17 cellular contexts compared by ENCODE assay signal in genomic region chr4:1746919-1747602, GRCh38. TPM values are rescaled to one million over a fixed set of nuclear protein-coding genes. Genes with fewer than 3 reads are reported as not detected.
DNase-seq lines count a peak whose midpoint lies in the region; TF ChIP-seq lines count a peak whose summit lies in the region.
"Had no signal": no experiment of that assay in that cellular context is flagged by ENCODE, and none has a peak within 500 bp of the region (broad histone marks: within the 10 kb centered on the region; RNA-seq: fewer than 3 reads in every experiment).

No MANE protein-coding gene starts in this region.

- H3K4me3 ChIP-seq in SJCRH30 (no peak overlapping the region), osteoblast (ENCODE audit: insufficient read depth, low read length) (no peak overlapping the region)
- H3K4me3 ChIP-seq: breast epithelium, coronary artery, prostate gland, thoracic aorta had no signal

- no peak overlapping the region for H3K27ac ChIP-seq in SJCRH30
- no peak overlapping the region for H3K27ac ChIP-seq in osteoblast (ENCODE audit: low read depth, low read length)
- H3K27ac ChIP-seq: coronary artery, KMS-11, prostate gland, thoracic aorta had no signal

- H3K4me1 Mint-ChIP-seq in glutamatergic neuron (ENCODE audit: low read depth, unreplicated experiment), result peaks cover 4% of the 10 kb centered on the region
- H3K4me1 Mint-ChIP-seq: neural crest cell had no signal

- no peaks in the 10 kb centered on the region for H3K36me3 Mint-ChIP-seq in glutamatergic neuron (ENCODE audit: unreplicated experiment)

- no peak overlapping the region for H2AFZ ChIP-seq in osteoblast (ENCODE audit: low read length)

- TF ChIP-seq CTCF in glutamatergic neuron (IDR thresholded peaks at IDR 0.05; ENCODE audit: partially characterized antibody, unreplicated experiment), result no peak
- TF ChIP-seq CTCF in osteoblast (IDR thresholded peaks at IDR 0.05; ENCODE audit: extremely low read depth, low read depth, low read length), result no peak

- no peak overlapping the region for H3K4me2 ChIP-seq in osteoblast (ENCODE audit: insufficient read depth, low read length)
- H3K4me2 ChIP-seq: KMS-11 had no signal

- peaks cover 1% of the 10 kb centered on the region for H3K9me3 Mint-ChIP-seq in glutamatergic neuron (ENCODE audit: unreplicated experiment)
- H3K9me3 Mint-ChIP-seq: neural crest cell had no signal

- H3K4me1 ChIP-seq in SJCRH30 (peaks cover 9% of the 10 kb centered on the region; the same call in 1 of the 2 replicates), osteoblast (ENCODE audit: insufficient read depth, low read length) (no peaks in the 10 kb centered on the region)
- H3K4me1 ChIP-seq: breast epithelium had no signal

- no peaks in the 10 kb centered on the region for H3K79me2 ChIP-seq in osteoblast (ENCODE audit: insufficient read depth, low read length)

- H3K36me3 ChIP-seq in SJCRH30 (peaks cover 15% of the 10 kb centered on the region), osteoblast (ENCODE audit: insufficient read depth, low read length) (peaks cover 6% of the 10 kb centered on the region)
- H3K36me3 ChIP-seq: breast epithelium, prostate gland, thoracic aorta had no signal

- peaks cover 3% of the 10 kb centered on the region for H3K27me3 Mint-ChIP-seq in glutamatergic neuron (ENCODE audit: unreplicated experiment)

- no peaks in the 10 kb centered on the region for H4K20me1 ChIP-seq in osteoblast (ENCODE audit: insufficient read depth, low read length)

- H3K4me3 Mint-ChIP-seq in glutamatergic neuron (ENCODE audit: unreplicated experiment), result no peak overlapping the region
- H3K4me3 Mint-ChIP-seq: CD14-positive monocyte, neural crest cell had no signal

- H3K9me3 ChIP-seq in SJCRH30 (replicated peaks) (no peaks in the 10 kb centered on the region), osteoblast (ENCODE audit: low read depth, low read length) (no peaks in the 10 kb centered on the region)
- H3K9me3 ChIP-seq: breast epithelium, prostate gland, thoracic aorta had no signal

- no peak overlapping the region for H3K27ac Mint-ChIP-seq in glutamatergic neuron (ENCODE audit: unreplicated experiment)

- H3K27me3 ChIP-seq in SJCRH30 (no peaks in the 10 kb centered on the region), osteoblast (ENCODE audit: insufficient read depth, low read length) (no peaks in the 10 kb centered on the region)
- H3K27me3 ChIP-seq: breast epithelium had no signal

- DNase-seq in ELF-1 (ENCODE audit: low read depth, low spot score) (peak; percentile 32), SJCRH30 (peak; percentile 67 to 74), glutamatergic neuron (peak; percentile 66), osteoblast (ENCODE audit: insufficient read length, low spot score, missing footprints) (peak; percentile 93), RKO (ENCODE audit: low spot score) (no peak), NCI-H446 (lab: John Stamatoyannopoulos, UW) (no peak), NCI-H2081 (lab: John Stamatoyannopoulos, UW) (no peak)
- no peak for DNase-seq in activated T-cell treated with anti-CD3 and anti-CD28 coated beads, Interleukin-2, amount 50 U/mL, for 48 hours
- DNase-seq: GF-D8, SIG-M5 had no signal

RNA-seq across cellular contexts. Expression of gene TACC3, which starts 25.7 kb away (rescaled TPM):
- 68.3 and 74.7 TPM in 2 replicates for total RNA-seq in SJCRH30 (2014; rRNA removed; shearing (Covaris generic))
- total RNA-seq in glutamatergic neuron (ENCODE audit: unreplicated experiment) (23.0 TPM), osteoblast (3.2 and 4.0 TPM in 2 replicates)

RNA-seq across cellular contexts. Expression of gene TMEM129, which starts 25.9 kb away (rescaled TPM):
- total RNA-seq in SJCRH30 (2014; rRNA removed; shearing (Covaris generic)), result 15.5 and 18.6 TPM in 2 replicates
- 23.8 TPM for total RNA-seq in glutamatergic neuron (ENCODE audit: unreplicated experiment)
- 37.1 and 38.0 TPM in 2 replicates for total RNA-seq in osteoblast

RNA-seq across cellular contexts. Expression of gene SLBP, which starts 34.9 kb away (rescaled TPM):
- 177 and 183 TPM in 2 replicates for total RNA-seq in SJCRH30 (2014; rRNA removed; shearing (Covaris generic))
- total RNA-seq in glutamatergic neuron (ENCODE audit: unreplicated experiment) (25.0 TPM), osteoblast (51.9 and 55.7 TPM in 2 replicates)

RNA-seq across cellular contexts. Expression of gene FGFR3, which starts 46.0 kb away (rescaled TPM):
- total RNA-seq in SJCRH30 (2014; rRNA removed; shearing (Covaris generic)), result 2.0 and 2.4 TPM in 2 replicates
- total RNA-seq in glutamatergic neuron (ENCODE audit: unreplicated experiment) (11.3 TPM), osteoblast (0.29 and 0.36 TPM in 2 replicates)

Comparison
In these comparisons a context has a peak if more than half of its experiments do, and no peak if none do; other contexts are left out.
1. DNase-seq: peak in ELF-1 (single experiment), SJCRH30 (2 of 2), glutamatergic neuron (single experiment) and osteoblast (single experiment); none in RKO (single experiment), activated T-cell treated with anti-CD3 and anti-CD28 coated beads, Interleukin-2, amount 50 U/mL, for 48 hours (0 of 2), NCI-H446 (0 of 2) and NCI-H2081 (0 of 2).